Comparison of ENCODE assay signal across 9 cellular contexts in the genomic region with DNA sequence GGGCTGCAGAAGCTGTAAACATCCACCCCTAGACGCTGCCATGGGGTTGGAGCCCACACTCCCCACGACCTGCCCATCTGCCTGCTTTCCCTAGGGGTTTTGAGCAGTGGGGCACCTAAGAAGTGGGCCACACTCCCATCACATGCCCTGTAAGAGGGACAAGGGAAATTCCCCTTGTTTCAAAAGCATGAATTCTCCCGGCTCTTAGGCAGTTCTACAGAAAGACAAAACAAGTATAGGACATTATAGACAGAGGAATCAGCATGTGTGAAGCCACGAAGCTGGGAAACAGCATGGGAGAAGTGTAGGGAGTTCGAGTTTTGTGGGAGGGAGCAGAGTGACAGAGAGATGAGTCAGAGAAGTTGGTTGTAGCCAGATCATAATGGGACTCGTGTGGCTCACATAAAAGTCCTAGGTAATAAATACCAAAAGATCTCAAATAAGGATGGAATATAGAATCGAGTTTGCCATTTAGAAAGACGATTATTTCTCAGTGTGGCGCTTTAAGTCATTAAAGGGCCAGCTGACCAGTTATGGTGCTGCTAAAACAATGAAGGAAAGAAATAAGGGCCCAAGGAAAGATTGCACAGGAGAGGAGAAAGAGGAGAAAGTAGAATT. TPM values are rescaled to one million over a fixed set of nuclear protein-coding genes. Genes with fewer than 3 reads are reported as not detected.
DNase-seq lines count a peak whose midpoint lies in the region; ATAC-seq and TF ChIP-seq lines count a peak whose summit lies in the region.
"Had no signal": no experiment of that assay in that cellular context is flagged by ENCODE, and none has a peak within 500 bp of the region (broad histone marks: within the 10 kb centered on the region; RNA-seq: fewer than 3 reads in every experiment).

No MANE protein-coding gene starts in this region.

- peak; percentile 42 for DNase-seq in activated CD8-positive, alpha-beta memory T cell treated with anti-CD3 and anti-CD28 coated beads for 24 hours
- no peak for DNase-seq in activated CD8-positive, alpha-beta memory T cell treated with anti-CD3 and anti-CD28 coated beads, Interleukin-2, amount 10 ng/mL, durations not matched to agents 7 days and 5 days
- DNase-seq in RWPE2 (ENCODE audit: low spot score) (no peak), fibroblast of mammary gland (ENCODE audit: low read depth) (peak; percentile 90), immature natural killer cell (no peak), tibial nerve (ENCODE audit: low spot score in 2 of 2) (no peak)
- no peak for DNase-seq in stimulated activated CD8-positive, alpha-beta memory T cell treated with anti-CD3 and anti-CD28 coated beads, Interleukin-4, amount 100 ng/mL, for 48 hours
- DNase-seq: right lobe of liver had no signal

- peak overlapping the region; percentile 86 for H3K27ac ChIP-seq in RWPE2 (ENCODE audit: poor library complexity, severe bottlenecking)
- peak overlapping the region in 2 of 4 donors; percentile 55 to 65 for H3K27ac ChIP-seq in tibial nerve
- H3K27ac ChIP-seq: right lobe of liver had no signal

- H3K4me1 ChIP-seq in RWPE2 (ENCODE audit: insufficient read depth, poor library complexity, severe bottlenecking) (peaks cover 16% of the 10 kb centered on the region), tibial nerve (peaks cover 0 to 5% (median 0%) of the 10 kb centered on the region in 4 donors)

- no peaks in the 10 kb centered on the region for H3K9me3 ChIP-seq in RWPE2 (ENCODE audit: severe bottlenecking)
- no peaks in the 10 kb centered on the region for H3K9me3 ChIP-seq in tibial nerve
- H3K9me3 ChIP-seq: right lobe of liver had no signal

- CTCF ChIA-PET in activated CD8-positive, alpha-beta memory T cell treated with anti-CD3 and anti-CD28 coated beads, Interleukin-2, amount 10 ng/mL, durations not matched to agents 7 days and 5 days (lab: Charles Lee), result no interaction called here

- H3K9me3 Mint-ChIP-seq in activated CD8-positive, alpha-beta memory T cell treated with anti-CD3 and anti-CD28 coated beads, Interleukin-2, amount 10 ng/mL, durations not matched to agents 7 days and 5 days (ENCODE audit: low read depth), result no peaks in the 10 kb centered on the region
- H3K9me3 Mint-ChIP-seq in stimulated activated naive CD8-positive, alpha-beta T cell treated with anti-CD3 and anti-CD28 coated beads, Interleukin-15, Interleukin-2, amounts not matched to agents 100 ng/mL and 50 ng/mL, for 24 hours, result no peaks in the 10 kb centered on the region
- H3K9me3 Mint-ChIP-seq in immature natural killer cell, result no peaks in the 10 kb centered on the region

- H3K27ac Mint-ChIP-seq in activated CD8-positive, alpha-beta memory T cell treated with anti-CD3 and anti-CD28 coated beads, Interleukin-2, amount 10 ng/mL, durations not matched to agents 7 days and 5 days, result no peak overlapping the region
- peak overlapping the region; percentile 53 for H3K27ac Mint-ChIP-seq in stimulated activated naive CD8-positive, alpha-beta T cell treated with anti-CD3 and anti-CD28 coated beads, Interleukin-15, Interleukin-2, amounts not matched to agents 100 ng/mL and 50 ng/mL, for 24 hours
- H3K27ac Mint-ChIP-seq in immature natural killer cell, result peak overlapping the region in 1 of 6 donors; percentile 36

- H3K4me3 Mint-ChIP-seq in activated CD8-positive, alpha-beta memory T cell treated with anti-CD3 and anti-CD28 coated beads, Interleukin-2, amount 10 ng/mL, durations not matched to agents 7 days and 5 days, result no peak overlapping the region
- no peak overlapping the region for H3K4me3 Mint-ChIP-seq in stimulated activated naive CD8-positive, alpha-beta T cell treated with anti-CD3 and anti-CD28 coated beads, Interleukin-15, Interleukin-2, amounts not matched to agents 100 ng/mL and 50 ng/mL, for 24 hours
- H3K4me3 Mint-ChIP-seq in immature natural killer cell, result no peak overlapping the region

- no peaks in the 10 kb centered on the region for H3K36me3 ChIP-seq in RWPE2 (ENCODE audit: low read depth)
- H3K36me3 ChIP-seq in tibial nerve, result no peaks in the 10 kb centered on the region
- H3K36me3 ChIP-seq: right lobe of liver had no signal

- WGBS in tibial nerve, 2 donors, result 44 to 50% methylated on average over 9 of the region's 9 CpGs

- H3K36me3 Mint-ChIP-seq in activated CD8-positive, alpha-beta memory T cell treated with anti-CD3 and anti-CD28 coated beads, Interleukin-2, amount 10 ng/mL, durations not matched to agents 7 days and 5 days, result no peaks in the 10 kb centered on the region
- H3K36me3 Mint-ChIP-seq in stimulated activated naive CD8-positive, alpha-beta T cell treated with anti-CD3 and anti-CD28 coated beads, Interleukin-15, Interleukin-2, amounts not matched to agents 100 ng/mL and 50 ng/mL, for 24 hours (ENCODE audit: low read depth), result peaks cover 7% of the 10 kb centered on the region
- H3K36me3 Mint-ChIP-seq in immature natural killer cell, result peaks cover 0 to 9% (median 0%) of the 10 kb centered on the region in 3 donors

- no peaks in the 10 kb centered on the region for H3K27me3 Mint-ChIP-seq in activated CD8-positive, alpha-beta memory T cell treated with anti-CD3 and anti-CD28 coated beads, Interleukin-2, amount 10 ng/mL, durations not matched to agents 7 days and 5 days
- no peaks in the 10 kb centered on the region for H3K27me3 Mint-ChIP-seq in stimulated activated naive CD8-positive, alpha-beta T cell treated with anti-CD3 and anti-CD28 coated beads, Interleukin-15, Interleukin-2, amounts not matched to agents 100 ng/mL and 50 ng/mL, for 24 hours
- H3K27me3 Mint-ChIP-seq in immature natural killer cell (ENCODE audit: low read depth in 3 of 3), result peaks cover 0 to 2% (median 0%) of the 10 kb centered on the region in 3 donors

- H3K4me1 Mint-ChIP-seq in activated CD8-positive, alpha-beta memory T cell treated with anti-CD3 and anti-CD28 coated beads, Interleukin-2, amount 10 ng/mL, durations not matched to agents 7 days and 5 days, result peaks cover 12% of the 10 kb centered on the region
- peaks cover 13% of the 10 kb centered on the region for H3K4me1 Mint-ChIP-seq in stimulated activated naive CD8-positive, alpha-beta T cell treated with anti-CD3 and anti-CD28 coated beads, Interleukin-15, Interleukin-2, amounts not matched to agents 100 ng/mL and 50 ng/mL, for 24 hours (ENCODE audit: low read depth)
- H3K4me1 Mint-ChIP-seq in immature natural killer cell, result peaks cover 12 to 15% of the 10 kb centered on the region in 2 donors

- no peak for TF ChIP-seq EP300 in tibial nerve (IDR thresholded peaks at IDR 0.05)

- ATAC-seq in activated CD8-positive, alpha-beta memory T cell treated with anti-CD3 and anti-CD28 coated beads, Interleukin-2, amount 10 ng/mL, durations not matched to agents 7 days and 5 days, result no peak
- ATAC-seq in RWPE2 (ENCODE audit: low read depth), result peak; percentile 98

- no peak for TF ChIP-seq POLR2A in tibial nerve (IDR thresholded peaks at IDR 0.05)

- H3K27me3 ChIP-seq in RWPE2 (ENCODE audit: insufficient read depth, poor library complexity, severe bottlenecking) (no peaks in the 10 kb centered on the region), tibial nerve (no peaks in the 10 kb centered on the region)
- H3K27me3 ChIP-seq: right lobe of liver had no signal

- no peak for TF ChIP-seq CTCF in RWPE2 (IDR thresholded peaks at IDR 0.05; ENCODE audit: poor library complexity, severe bottlenecking)
- no peak for TF ChIP-seq CTCF in fibroblast of mammary gland (conservative IDR thresholded peaks at IDR 0.05; ENCODE audit: control insufficient read depth, insufficient read depth, low read depth, low read length)
- no peak for TF ChIP-seq CTCF in tibial nerve (IDR thresholded peaks at IDR 0.05)

- H3K4me3 ChIP-seq in RWPE2 (ENCODE audit: severe bottlenecking) (no peak overlapping the region), fibroblast of mammary gland (ENCODE audit: control insufficient read depth, low read depth, low read length) (no peak overlapping the region), tibial nerve (no peak overlapping the region)
- H3K4me3 ChIP-seq: right lobe of liver had no signal

RNA-seq across cellular contexts. Expression of a gene that starts 23.9 kb away (rescaled TPM):
- 10 to 100 TPM; 27.1 to 27.5 TPM for total RNA-seq in activated CD8-positive, alpha-beta memory T cell treated with anti-CD3 and anti-CD28 coated beads, Interleukin-2, amount 10 ng/mL, durations not matched to agents 7 days and 5 days
- polyA plus RNA-seq in immature natural killer cell, result 10 to 100 TPM; 18.8 to 23.6 (median 20.7) TPM
- total RNA-seq in tibial nerve, result 100 to 1,000 TPM in 1 of 4 donors, 10 to 100 TPM in 1, 1 to 10 TPM in 2; 3.9 to 115 (median 9.0) TPM

RNA-seq across cellular contexts. Expression of a gene that starts 24.0 kb away (rescaled TPM):
- total RNA-seq in activated CD8-positive, alpha-beta memory T cell treated with anti-CD3 and anti-CD28 coated beads, Interleukin-2, amount 10 ng/mL, durations not matched to agents 7 days and 5 days, result under 1 TPM in 1 of 2 experiments, not detected in 1; 0.20 TPM
- not detected for polyA plus RNA-seq in immature natural killer cell
- total RNA-seq in tibial nerve, result 1 to 10 TPM in 1 of 4 donors, under 1 TPM in 1, not detected in 2; 0.22 to 1.5 TPM
- total RNA-seq: right lobe of liver had no signal

Comparison
In these comparisons a context has a peak if more than half of its experiments do, and no peak if none do; other contexts are left out.
1. DNase-seq: peak in activated CD8-positive, alpha-beta memory T cell treated with anti-CD3 and anti-CD28 coated beads for 24 hours (single experiment) and fibroblast of mammary gland (single experiment); none in activated CD8-positive, alpha-beta memory T cell treated with anti-CD3 and anti-CD28 coated beads, Interleukin-2, amount 10 ng/mL, durations not matched to agents 7 days and 5 days (single experiment), RWPE2 (single experiment), immature natural killer cell (0 of 3), tibial nerve (0 of 2) and stimulated activated CD8-positive, alpha-beta memory T cell treated with anti-CD3 and anti-CD28 coated beads, Interleukin-4, amount 100 ng/mL, for 48 hours (single experiment).